In genomic region chr16:58454178-58454577, GRCh38 we compare ENCODE assay signal across 2 cellular contexts.
A peak's percentile ranks its signal among the peaks of the same experiment; 100 is the strongest.
TF ChIP-seq lines count a peak whose summit lies in the region.

No MANE protein-coding gene starts in this region.

TF ChIP-seq in HepG2, 621 proteins besides CTCF, POLR2A, EP300 and RAD21:
- TF ChIP-seq ZNF746 (CRISPR knock-in tag; IDR thresholded peaks at IDR 0.05), result no peak
- peak; percentile 32; the same call in 1 of the 2 replicates for TF ChIP-seq ZNF24 (IDR thresholded peaks at IDR 0.05)
- no peak for TF ChIP-seq HMG20A (CRISPR knock-in tag; IDR thresholded peaks at IDR 0.05; ENCODE audit: borderline replicate concordance)
- no peak for TF ChIP-seq NR2F6 (IDR thresholded peaks at IDR 0.05)
- TF ChIP-seq NR2F6 (CRISPR knock-in tag; IDR thresholded peaks at IDR 0.05), result no peak
- no peak for TF ChIP-seq ZNF331 (CRISPR knock-in tag; IDR thresholded peaks at IDR 0.05)
- TF ChIP-seq ZNF510 (CRISPR knock-in tag; IDR thresholded peaks at IDR 0.05; ENCODE audit: low read depth), result no peak
- TF ChIP-seq PAXIP1 (CRISPR knock-in tag; conservative IDR thresholded peaks at IDR 0.05), result no peak
- TF ChIP-seq ZNF382 (CRISPR knock-in tag; IDR thresholded peaks at IDR 0.05; ENCODE audit: borderline replicate concordance), result 0 out of 2 replicates have a peak, but pooled peaks have one; percentile 43
- TF ChIP-seq AGO1 (IDR thresholded peaks at IDR 0.05; ENCODE audit: low read depth, low read length, poor library complexity, severe bottlenecking), result no peak
- no peak for TF ChIP-seq CHD2 (IDR thresholded peaks at IDR 0.05; ENCODE audit: low read depth, low read length)
- no peak for TF ChIP-seq ZNF256 (CRISPR knock-in tag; conservative IDR thresholded peaks at IDR 0.05)
- no peak for TF ChIP-seq TBL1XR1 (IDR thresholded peaks at IDR 0.05; ENCODE audit: borderline replicate concordance, low read length, partially characterized antibody)
- no peak for TF ChIP-seq POGZ (CRISPR knock-in tag; IDR thresholded peaks at IDR 0.05)
- no peak for TF ChIP-seq MZF1 (CRISPR knock-in tag; IDR thresholded peaks at IDR 0.05; ENCODE audit: borderline replicate concordance)
- no peak for TF ChIP-seq NFKB2 (CRISPR knock-in tag; IDR thresholded peaks at IDR 0.05; ENCODE audit: borderline replicate concordance)
TF ChIP-seq in HepG2: peak in this region for 2.

TF ChIP-seq in K562, 482 proteins besides CTCF, POLR2A, EP300 and RAD21:
- TF ChIP-seq CEBPB (tag; IDR thresholded peaks at IDR 0.05) (no peak), STAT5A (IDR thresholded peaks at IDR 0.05; ENCODE audit: borderline replicate concordance, low read length) (no peak), SMAD3 (CRISPR knock-in tag; conservative IDR thresholded peaks at IDR 0.05) (no peak), ZNF24 (IDR thresholded peaks at IDR 0.05) (0 out of 2 replicates have a peak, but pooled peaks have one; percentile 59), RNF219 (CRISPR knock-in tag; IDR thresholded peaks at IDR 0.05) (no peak), RFX7 (CRISPR knock-in tag; IDR thresholded peaks at IDR 0.05) (no peak), CREBBP (IDR thresholded peaks at IDR 0.05; ENCODE audit: low read depth, low read length) (no peak)
TF ChIP-seq in K562: peak in this region for 1.
